24 cellular contexts compared by ENCODE assay signal in the genomic region with DNA sequence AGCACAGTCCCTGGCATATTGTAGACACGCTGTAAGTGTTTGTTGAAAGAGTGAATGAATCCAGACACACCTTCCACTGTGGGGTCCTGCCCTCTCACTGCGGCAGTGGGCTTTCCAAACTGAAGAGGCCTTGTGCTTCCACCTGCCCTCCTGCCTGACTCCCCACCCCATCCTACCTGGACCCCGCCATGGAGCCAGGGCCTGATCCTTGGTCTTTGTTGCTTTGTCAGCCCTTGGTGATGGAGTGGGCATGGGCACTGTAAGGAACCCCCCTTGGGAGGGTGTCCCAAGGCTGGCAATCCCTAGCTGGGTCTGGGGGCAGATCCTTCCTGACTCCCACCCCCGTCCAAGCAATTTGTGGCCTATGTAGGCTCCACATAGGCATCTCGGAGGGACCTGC. TPM values are rescaled to one million over a fixed set of nuclear protein-coding genes. Genes with fewer than 3 reads are reported as not detected.
DNase-seq lines count a peak whose midpoint lies in the region; ATAC-seq and TF ChIP-seq lines count a peak whose summit lies in the region.
"Had no signal": no experiment of that assay in that cellular context is flagged by ENCODE, and none has a peak within 500 bp of the region (broad histone marks: within the 10 kb centered on the region; RNA-seq: fewer than 3 reads in every experiment).

No MANE protein-coding gene starts in this region.

- H3K4me3 Mint-ChIP-seq in neural crest cell (no peak overlapping the region), WTC11 (no peak overlapping the region)
- H3K4me3 Mint-ChIP-seq: activated naive CD8-positive, alpha-beta T cell treated with anti-CD3 and anti-CD28 coated beads, Interleukin-2, amount 50 U/mL, for 24 hours; CD8-positive, alpha-beta T cell; natural killer cell treated with Interleukin-12 subunit alpha and Interleukin-12 subunit beta and Interleukin-15 and Interleukin-18, amount 100 ng/mL, for 72 hours; T-helper 1 cell treated with Interleukin-12 subunit alpha and Interleukin-12 subunit beta and Interleukin-4 antibody, amounts not matched to agents 30 μg/mL and 1 μg/mL, for 36 hours had no signal

- H3K9me3 ChIP-seq in Peyer's patch (no peaks in the 10 kb centered on the region), esophagus muscularis mucosa (no peaks in the 10 kb centered on the region), stomach smooth muscle (ENCODE audit: control insufficient read depth in 2 of 2, low read length in 2 of 2) (no peaks in the 10 kb centered on the region)
- H3K9me3 ChIP-seq: breast epithelium, colonic mucosa, prostate gland, SJSA1, vagina had no signal

- no peak overlapping the region for H3K4me3 ChIP-seq in Peyer's patch
- no peak overlapping the region for H3K4me3 ChIP-seq in esophagus muscularis mucosa
- peak overlapping the region in 1 of 2 donors; percentile 29 for H3K4me3 ChIP-seq in stomach smooth muscle (ENCODE audit: low read length in 2 of 2)
- H3K4me3 ChIP-seq: breast epithelium, colonic mucosa, prostate gland, SJSA1, vagina had no signal

- H3K27me3 Mint-ChIP-seq in neural crest cell (ENCODE audit: low read depth), result no peaks in the 10 kb centered on the region
- no peaks in the 10 kb centered on the region for H3K27me3 Mint-ChIP-seq in WTC11 (ENCODE audit: low read depth)
- H3K27me3 Mint-ChIP-seq: activated naive CD8-positive, alpha-beta T cell treated with anti-CD3 and anti-CD28 coated beads, Interleukin-2, amount 50 U/mL, for 24 hours had no signal

- peak overlapping the region; percentile 29 to 60 for H3K9ac ChIP-seq in stomach smooth muscle (ENCODE audit: low read length in 2 of 2)

- DNase-seq in Peyer's patch (peak in 2 of 3 donors; percentile 22 to 25), esophagus muscularis mucosa (ENCODE audit: extremely low spot score) (no peak), neural crest cell (ENCODE audit: low read depth, low spot score) (no peak), NCI-H1930 (lab: John Stamatoyannopoulos, UW) (no peak), WTC11 (ENCODE audit: low spot score) (no peak), pons (ENCODE audit: low spot score) (no peak)
- DNase-seq: activated CD4-positive, alpha-beta T cell treated with anti-CD3 and anti-CD28 coated beads, Interleukin-2, amount 50 U/mL, for 1 hour; activated effector memory CD4-positive, alpha-beta T cell treated with anti-CD3 and anti-CD28 coated beads, Interleukin-2, amount 50 U/mL, for 16 hours; activated naive CD8-positive, alpha-beta T cell treated with anti-CD3 and anti-CD28 coated beads, Interleukin-2, amount 50 U/mL, for 24 hours; CD8-positive, alpha-beta T cell; colonic mucosa; GF-D8; glutamatergic neuron; NCI-H1417; NCI-H524 treated with DMSO at 0.1 percent for 48 hours; substantia nigra had no signal

- WGBS in esophagus muscularis mucosa, result 92% methylated on average over 3 of the region's 5 CpGs

- ATAC-seq in WTC11, result no peak
- ATAC-seq: activated naive CD8-positive, alpha-beta T cell treated with anti-CD3 and anti-CD28 coated beads, Interleukin-2, amount 50 U/mL, for 24 hours; CD8-positive, alpha-beta T cell; Panc1 had no signal

- intact Hi-C loops in esophagus muscularis mucosa (cut with DNase I), result loop anchor here (10.0 kb wide), 1 partner anchor 207 kb away; no protein-coding TSS in a partner anchor

- TF ChIP-seq POLR2A in Peyer's patch (IDR thresholded peaks at IDR 0.05), result no peak
- TF ChIP-seq POLR2A in esophagus muscularis mucosa (IDR thresholded peaks at IDR 0.05; ENCODE audit: low read depth), result no peak

- no peaks in the 10 kb centered on the region for H3K9me3 Mint-ChIP-seq in neural crest cell
- no peaks in the 10 kb centered on the region for H3K9me3 Mint-ChIP-seq in WTC11
- H3K9me3 Mint-ChIP-seq: activated naive CD8-positive, alpha-beta T cell treated with anti-CD3 and anti-CD28 coated beads, Interleukin-2, amount 50 U/mL, for 24 hours; CD8-positive, alpha-beta T cell; natural killer cell treated with Interleukin-12 subunit alpha and Interleukin-12 subunit beta and Interleukin-15 and Interleukin-18, amount 100 ng/mL, for 72 hours; T-helper 1 cell treated with Interleukin-12 subunit alpha and Interleukin-12 subunit beta and Interleukin-4 antibody, amounts not matched to agents 30 μg/mL and 1 μg/mL, for 36 hours had no signal

- TF ChIP-seq EP300 in esophagus muscularis mucosa (IDR thresholded peaks at IDR 0.05), result no peak

- H3K36me3 Mint-ChIP-seq in neural crest cell (ENCODE audit: low read depth) (no peaks in the 10 kb centered on the region), WTC11 (no peaks in the 10 kb centered on the region)
- H3K36me3 Mint-ChIP-seq: CD8-positive, alpha-beta T cell; natural killer cell treated with Interleukin-12 subunit alpha and Interleukin-12 subunit beta and Interleukin-15 and Interleukin-18, amount 100 ng/mL, for 72 hours had no signal

- H3K4me1 ChIP-seq in Peyer's patch (peaks cover 0 to 8% (median 0%) of the 10 kb centered on the region in 4 donors), esophagus muscularis mucosa (peaks cover 3 to 78% (median 63%) of the 10 kb centered on the region in 4 donors), stomach smooth muscle (ENCODE audit: control insufficient read depth, insufficient read depth, low read length) (peaks cover 82% of the 10 kb centered on the region)
- H3K4me1 ChIP-seq: breast epithelium, colonic mucosa, prostate gland had no signal

- H3K27ac ChIP-seq in Peyer's patch, result peak overlapping the region in 1 of 4 donors; percentile 73
- peak overlapping the region; percentile 56 to 76 (median 68) for H3K27ac ChIP-seq in esophagus muscularis mucosa (replicated peaks in 1 of 4)
- peak overlapping the region; percentile 86 for H3K27ac ChIP-seq in stomach smooth muscle (ENCODE audit: low read length)
- H3K27ac ChIP-seq: breast epithelium, colonic mucosa, prostate gland, SJSA1, vagina had no signal

- H3K36me3 ChIP-seq in Peyer's patch (no peaks in the 10 kb centered on the region), esophagus muscularis mucosa (no peaks in the 10 kb centered on the region), stomach smooth muscle (ENCODE audit: control insufficient read depth in 2 of 2, insufficient read depth in 2 of 2, low read length in 2 of 2) (no peaks in the 10 kb centered on the region)
- H3K36me3 ChIP-seq: breast epithelium, colonic mucosa, prostate gland, SJSA1, vagina had no signal

- POLR2A ChIA-PET in WTC11 (lab: Charles Lee), result no interaction called here

- H3K27me3 ChIP-seq in Peyer's patch (no peaks in the 10 kb centered on the region), esophagus muscularis mucosa (no peaks in the 10 kb centered on the region), stomach smooth muscle (ENCODE audit: control insufficient read depth in 1 of 2, insufficient read depth in 2 of 2, low read length in 2 of 2) (no peaks in the 10 kb centered on the region)
- H3K27me3 ChIP-seq: breast epithelium, colonic mucosa, SJSA1, vagina had no signal

- H3K27ac Mint-ChIP-seq in neural crest cell (ENCODE audit: unreplicated experiment) (peak overlapping the region; percentile 52), WTC11 (no peak overlapping the region)
- H3K27ac Mint-ChIP-seq: activated naive CD8-positive, alpha-beta T cell treated with anti-CD3 and anti-CD28 coated beads, Interleukin-2, amount 50 U/mL, for 24 hours; CD8-positive, alpha-beta T cell; natural killer cell treated with Interleukin-12 subunit alpha and Interleukin-12 subunit beta and Interleukin-15 and Interleukin-18, amount 100 ng/mL, for 72 hours; T-helper 1 cell treated with Interleukin-12 subunit alpha and Interleukin-12 subunit beta and Interleukin-4 antibody, amounts not matched to agents 30 μg/mL and 1 μg/mL, for 36 hours had no signal

- H3K4me1 Mint-ChIP-seq in neural crest cell (peaks cover 45% of the 10 kb centered on the region), WTC11 (peaks cover 8% of the 10 kb centered on the region; the same call in 1 of the 2 replicates)
- H3K4me1 Mint-ChIP-seq: activated naive CD8-positive, alpha-beta T cell treated with anti-CD3 and anti-CD28 coated beads, Interleukin-2, amount 50 U/mL, for 24 hours had no signal

- TF ChIP-seq CTCF in Peyer's patch (IDR thresholded peaks at IDR 0.05) (no peak), esophagus muscularis mucosa (IDR thresholded peaks at IDR 0.05) (no peak), neural crest cell (conservative IDR thresholded peaks at IDR 0.05) (no peak), WTC11 (IDR thresholded peaks at IDR 0.05) (no peak)

- CTCF ChIA-PET in WTC11 (lab: Charles Lee), result no interaction called here

TF ChIP-seq in WTC11, 78 proteins besides CTCF, POLR2A, EP300 and RAD21 (continues in another document):
- TF ChIP-seq ZNF416 (CRISPR knock-in tag; IDR thresholded peaks at IDR 0.05) (no peak), ZNF671 (CRISPR knock-in tag; IDR thresholded peaks at IDR 0.05) (no peak), ZNF317 (CRISPR knock-in tag; IDR thresholded peaks at IDR 0.05; ENCODE audit: borderline replicate concordance, low read depth) (no peak), ZNF263 (CRISPR knock-in tag; IDR thresholded peaks at IDR 0.05; ENCODE audit: low read depth) (no peak), TEAD4 (CRISPR knock-in tag; IDR thresholded peaks at IDR 0.05) (no peak), CREM (CRISPR knock-in tag; IDR thresholded peaks at IDR 0.05) (no peak), CREB1 (CRISPR knock-in tag; IDR thresholded peaks at IDR 0.05) (no peak)
- TF ChIP-seq, protein P1, sequence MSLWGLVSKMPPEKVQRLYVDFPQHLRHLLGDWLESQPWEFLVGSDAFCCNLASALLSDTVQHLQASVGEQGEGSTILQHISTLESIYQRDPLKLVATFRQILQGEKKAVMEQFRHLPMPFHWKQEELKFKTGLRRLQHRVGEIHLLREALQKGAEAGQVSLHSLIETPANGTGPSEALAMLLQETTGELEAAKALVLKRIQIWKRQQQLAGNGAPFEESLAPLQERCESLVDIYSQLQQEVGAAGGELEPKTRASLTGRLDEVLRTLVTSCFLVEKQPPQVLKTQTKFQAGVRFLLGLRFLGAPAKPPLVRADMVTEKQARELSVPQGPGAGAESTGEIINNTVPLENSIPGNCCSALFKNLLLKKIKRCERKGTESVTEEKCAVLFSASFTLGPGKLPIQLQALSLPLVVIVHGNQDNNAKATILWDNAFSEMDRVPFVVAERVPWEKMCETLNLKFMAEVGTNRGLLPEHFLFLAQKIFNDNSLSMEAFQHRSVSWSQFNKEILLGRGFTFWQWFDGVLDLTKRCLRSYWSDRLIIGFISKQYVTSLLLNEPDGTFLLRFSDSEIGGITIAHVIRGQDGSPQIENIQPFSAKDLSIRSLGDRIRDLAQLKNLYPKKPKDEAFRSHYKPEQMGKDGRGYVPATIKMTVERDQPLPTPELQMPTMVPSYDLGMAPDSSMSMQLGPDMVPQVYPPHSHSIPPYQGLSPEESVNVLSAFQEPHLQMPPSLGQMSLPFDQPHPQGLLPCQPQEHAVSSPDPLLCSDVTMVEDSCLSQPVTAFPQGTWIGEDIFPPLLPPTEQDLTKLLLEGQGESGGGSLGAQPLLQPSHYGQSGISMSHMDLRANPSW (CRISPR knock-in tag; conservative IDR thresholded peaks at IDR 0.05; ENCODE audit: low read depth), result no peak

RNA-seq across cellular contexts. Expression of gene KLHL29, which starts 33.1 kb away (rescaled TPM):
- total RNA-seq in Peyer's patch (10 to 100 TPM in 1 of 4 donors, 1 to 10 TPM in 3; 1.1 to 18.2 (median 5.0) TPM), esophagus muscularis mucosa (10 to 100 TPM; 22.0 to 26.1 (median 23.4) TPM), neural crest cell (7.3 and 8.4 TPM in 2 replicates), WTC11 (2021) (6.8 to 7.3 TPM (median 7.1 TPM) in 3 replicates)

Comparison
In these comparisons a context has a peak if more than half of its experiments do, and no peak if none do; other contexts are left out.
1. DNase-seq: peak in Peyer's patch (2 of 3); none in esophagus muscularis mucosa (single experiment), neural crest cell (single experiment), NCI-H1930 (0 of 2), WTC11 (single experiment) and pons (single experiment).